Comparison of ENCODE assay signal across 17 cellular contexts in genomic region chr1:44012411-44012810, GRCh38. TPM values are rescaled to one million over a fixed set of nuclear protein-coding genes. Genes with fewer than 3 reads are reported as not detected.
DNase-seq lines count a peak whose midpoint lies in the region; ATAC-seq and TF ChIP-seq lines count a peak whose summit lies in the region.
"Had no signal": no experiment of that assay in that cellular context is flagged by ENCODE, and none has a peak within 500 bp of the region (broad histone marks: within the 10 kb centered on the region; RNA-seq: fewer than 3 reads in every experiment).

No MANE protein-coding gene starts in this region.

- H3K4me1 ChIP-seq in transverse colon (peaks cover 7 to 46% (median 29%) of the 10 kb centered on the region in 4 donors), osteoblast (ENCODE audit: insufficient read depth, low read length) (peaks cover 27% of the 10 kb centered on the region)

- POLR2A ChIA-PET in activated naive CD8-positive, alpha-beta T cell treated with anti-CD3 and anti-CD28 coated beads, Interleukin-2, amount 10 ng/mL, durations not matched to agents 7 days and 5 days (lab: Charles Lee), result interaction anchor here (0.9 kb wide), 1 partner anchor 24 kb away, joined by 3 read pairs; no protein-coding TSS in a partner anchor

- H3K4me3 ChIP-seq in transverse colon (no peak overlapping the region), osteoblast (ENCODE audit: insufficient read depth, low read length) (no peak overlapping the region)
- H3K4me3 ChIP-seq: smooth muscle cell, testis had no signal

- no peak overlapping the region for H3K27ac ChIP-seq in transverse colon
- H3K27ac ChIP-seq in osteoblast (ENCODE audit: low read depth, low read length), result no peak overlapping the region
- H3K27ac ChIP-seq: neutrophil, testis had no signal

- no peak for TF ChIP-seq POLR2A in transverse colon (IDR thresholded peaks at IDR 0.05)

- H3K9me3 Mint-ChIP-seq in activated naive CD8-positive, alpha-beta T cell treated with anti-CD3 and anti-CD28 coated beads, Interleukin-2, amount 10 ng/mL, durations not matched to agents 7 days and 5 days, result no peaks in the 10 kb centered on the region
- no peaks in the 10 kb centered on the region for H3K9me3 Mint-ChIP-seq in activated naive CD8-positive, alpha-beta T cell treated with anti-CD3 and anti-CD28 coated beads for 36 hours
- H3K9me3 Mint-ChIP-seq in brain, result no peaks in the 10 kb centered on the region
- H3K9me3 Mint-ChIP-seq: activated CD4-positive, alpha-beta T cell treated with anti-CD3 and anti-CD28 coated beads, Interleukin-2, amount 10 ng/mL, durations not matched to agents 7 days and 5 days; CD14-positive monocyte; stimulated activated memory B cell treated with anti-CD40 and anti-IgM and Interleukin-4, amounts not matched to agents 10 μg/mL and 1 μg/mL and 100 μg/mL, for 72 hours had no signal

- TF ChIP-seq EP300 in transverse colon (IDR thresholded peaks at IDR 0.05; ENCODE audit: low read depth), result no peak

- H2AFZ ChIP-seq in osteoblast (ENCODE audit: low read length), result no peak overlapping the region

- no peak overlapping the region for H3K4me3 Mint-ChIP-seq in activated naive CD8-positive, alpha-beta T cell treated with anti-CD3 and anti-CD28 coated beads, Interleukin-2, amount 10 ng/mL, durations not matched to agents 7 days and 5 days
- H3K4me3 Mint-ChIP-seq in activated naive CD8-positive, alpha-beta T cell treated with anti-CD3 and anti-CD28 coated beads for 36 hours, result no peak overlapping the region
- H3K4me3 Mint-ChIP-seq in brain, result peak overlapping the region in 1 of 5 experiments; percentile 60
- H3K4me3 Mint-ChIP-seq: activated CD4-positive, alpha-beta T cell treated with anti-CD3 and anti-CD28 coated beads, Interleukin-2, amount 10 ng/mL, durations not matched to agents 7 days and 5 days; CD14-positive monocyte; stimulated activated memory B cell treated with anti-CD40 and anti-IgM and Interleukin-4, amounts not matched to agents 10 μg/mL and 1 μg/mL and 100 μg/mL, for 72 hours had no signal

- peaks cover 3% of the 10 kb centered on the region for H3K27me3 Mint-ChIP-seq in activated naive CD8-positive, alpha-beta T cell treated with anti-CD3 and anti-CD28 coated beads, Interleukin-2, amount 10 ng/mL, durations not matched to agents 7 days and 5 days
- H3K27me3 Mint-ChIP-seq in activated naive CD8-positive, alpha-beta T cell treated with anti-CD3 and anti-CD28 coated beads for 36 hours, result no peaks in the 10 kb centered on the region
- H3K27me3 Mint-ChIP-seq in brain, result peaks cover 8% of the 10 kb centered on the region
- H3K27me3 Mint-ChIP-seq: activated CD4-positive, alpha-beta T cell treated with anti-CD3 and anti-CD28 coated beads, Interleukin-2, amount 10 ng/mL, durations not matched to agents 7 days and 5 days had no signal

- H3K36me3 ChIP-seq in transverse colon, result no peaks in the 10 kb centered on the region
- H3K36me3 ChIP-seq in osteoblast (ENCODE audit: insufficient read depth, low read length), result no peaks in the 10 kb centered on the region
- H3K36me3 ChIP-seq: neutrophil had no signal

- 43% methylated on average over 1 of the region's 1 CpG; no CpG with 5 or more reads in 1 of the 2 donors for WGBS in transverse colon (ENCODE audit: low coverage in 1 of 2), 2 donors

- in situ Hi-C loops in transverse colon (cut with MboI; ENCODE audit: low pct_ligation_motif_present in 1 of 4, low pct_unique_long_range_greater_than_20kb in 1 of 4, low sequenced_read_pairs in 3 of 4), result no loop called here

- intact Hi-C loops in transverse colon (cut with DNase I; ENCODE audit: low total_unique reads), result no loop called here

- H3K4me2 ChIP-seq in osteoblast (ENCODE audit: insufficient read depth, low read length), result no peak overlapping the region
- H3K4me2 ChIP-seq: smooth muscle cell had no signal

- H3K36me3 Mint-ChIP-seq in activated naive CD8-positive, alpha-beta T cell treated with anti-CD3 and anti-CD28 coated beads, Interleukin-2, amount 10 ng/mL, durations not matched to agents 7 days and 5 days, result no peaks in the 10 kb centered on the region
- peaks cover 3% of the 10 kb centered on the region for H3K36me3 Mint-ChIP-seq in activated naive CD8-positive, alpha-beta T cell treated with anti-CD3 and anti-CD28 coated beads for 36 hours
- H3K36me3 Mint-ChIP-seq in brain, result peaks cover 14% of the 10 kb centered on the region
- H3K36me3 Mint-ChIP-seq: CD14-positive monocyte; stimulated activated memory B cell treated with anti-CD40 and anti-IgM and Interleukin-4, amounts not matched to agents 10 μg/mL and 1 μg/mL and 100 μg/mL, for 72 hours had no signal

- TF ChIP-seq CTCF in brain (conservative IDR thresholded peaks at IDR 0.05) (no peak), transverse colon (IDR thresholded peaks at IDR 0.05) (no peak), osteoblast (IDR thresholded peaks at IDR 0.05; ENCODE audit: extremely low read depth, low read depth, low read length) (no peak)

- ATAC-seq in activated naive CD8-positive, alpha-beta T cell treated with anti-CD3 and anti-CD28 coated beads, Interleukin-2, amount 10 ng/mL, durations not matched to agents 7 days and 5 days (ENCODE audit: low read depth), result no peak
- ATAC-seq: stimulated activated memory B cell treated with anti-CD40 and anti-IgM and Interleukin-4, amounts not matched to agents 10 μg/mL and 1 μg/mL and 100 μg/mL, for 72 hours had no signal

- no peaks in the 10 kb centered on the region for H4K20me1 ChIP-seq in osteoblast (ENCODE audit: insufficient read depth, low read length)

- no peak for DNase-seq in activated naive CD8-positive, alpha-beta T cell treated with anti-CD3 and anti-CD28 coated beads, Interleukin-2, amount 10 ng/mL, durations not matched to agents 7 days and 5 days
- no peak for DNase-seq in activated naive CD8-positive, alpha-beta T cell treated with anti-CD3 and anti-CD28 coated beads for 36 hours
- peak; percentile 9 for DNase-seq in NCI-H446 treated with DMSO at 0.1 percent for 48 hours (lab: John Stamatoyannopoulos, UW)
- DNase-seq in transverse colon, result peak; percentile 46
- no peak for DNase-seq in osteoblast (ENCODE audit: insufficient read length, low spot score, missing footprints)
- DNase-seq in globus pallidus (ENCODE audit: low spot score), result no peak
- DNase-seq in DMS 273 (lab: John Stamatoyannopoulos, UW; ENCODE audit: unreplicated experiment), result no peak
- DNase-seq: activated CD4-positive, alpha-beta T cell treated with anti-CD3 and anti-CD28 coated beads, Interleukin-2, amount 10 ng/mL, durations not matched to agents 7 days and 5 days; GF-D8; mammary epithelial cell; NCI-H82; testis had no signal

- H3K27me3 ChIP-seq in transverse colon, result no peaks in the 10 kb centered on the region
- H3K27me3 ChIP-seq in osteoblast (ENCODE audit: insufficient read depth, low read length), result no peaks in the 10 kb centered on the region
- H3K27me3 ChIP-seq: testis had no signal

- H3K9me3 ChIP-seq in transverse colon (no peaks in the 10 kb centered on the region), osteoblast (ENCODE audit: low read depth, low read length) (no peaks in the 10 kb centered on the region)
- H3K9me3 ChIP-seq: neutrophil, testis had no signal

- H3K79me2 ChIP-seq in osteoblast (ENCODE audit: insufficient read depth, low read length), result no peaks in the 10 kb centered on the region

- peaks cover 10% of the 10 kb centered on the region for H3K4me1 Mint-ChIP-seq in activated naive CD8-positive, alpha-beta T cell treated with anti-CD3 and anti-CD28 coated beads, Interleukin-2, amount 10 ng/mL, durations not matched to agents 7 days and 5 days
- H3K4me1 Mint-ChIP-seq in activated naive CD8-positive, alpha-beta T cell treated with anti-CD3 and anti-CD28 coated beads for 36 hours, result peaks cover 15% of the 10 kb centered on the region
- H3K4me1 Mint-ChIP-seq in brain, result peaks cover 56% of the 10 kb centered on the region
- H3K4me1 Mint-ChIP-seq: stimulated activated memory B cell treated with anti-CD40 and anti-IgM and Interleukin-4, amounts not matched to agents 10 μg/mL and 1 μg/mL and 100 μg/mL, for 72 hours had no signal

- peak overlapping the region; percentile 37 for H3K27ac Mint-ChIP-seq in activated naive CD8-positive, alpha-beta T cell treated with anti-CD3 and anti-CD28 coated beads, Interleukin-2, amount 10 ng/mL, durations not matched to agents 7 days and 5 days
- no peak overlapping the region for H3K27ac Mint-ChIP-seq in activated naive CD8-positive, alpha-beta T cell treated with anti-CD3 and anti-CD28 coated beads for 36 hours
- peak overlapping the region in 4 of 5 experiments; percentile 57 to 86 (median 66) for H3K27ac Mint-ChIP-seq in brain
- H3K27ac Mint-ChIP-seq: activated CD4-positive, alpha-beta T cell treated with anti-CD3 and anti-CD28 coated beads, Interleukin-2, amount 10 ng/mL, durations not matched to agents 7 days and 5 days; CD14-positive monocyte; stimulated activated memory B cell treated with anti-CD40 and anti-IgM and Interleukin-4, amounts not matched to agents 10 μg/mL and 1 μg/mL and 100 μg/mL, for 72 hours had no signal

RNA-seq across cellular contexts. Expression of gene SLC6A9, which starts 18.9 kb away (rescaled TPM):
- 1 to 10 TPM; 1.9 to 3.0 TPM for total RNA-seq in activated naive CD8-positive, alpha-beta T cell treated with anti-CD3 and anti-CD28 coated beads, Interleukin-2, amount 10 ng/mL, durations not matched to agents 7 days and 5 days
- 10 to 100 TPM; 13.5 to 14.8 TPM for total RNA-seq in activated naive CD8-positive, alpha-beta T cell treated with anti-CD3 and anti-CD28 coated beads for 36 hours
- polyA plus RNA-seq in brain (ENCODE audit: insufficient read depth, low read depth, low replicate concordance), result 26.0 TPM
- total RNA-seq in transverse colon (10 to 100 TPM; 22.4 to 31.8 (median 29.5) TPM), osteoblast (18.5 and 19.4 TPM in 2 replicates)
- polyA plus RNA-seq: CD14-positive monocyte had no signal

RNA-seq across cellular contexts. Expression of gene CCDC24, which starts 21.0 kb away (rescaled TPM):
- 1 to 10 TPM; 1.3 to 3.2 TPM for total RNA-seq in activated naive CD8-positive, alpha-beta T cell treated with anti-CD3 and anti-CD28 coated beads, Interleukin-2, amount 10 ng/mL, durations not matched to agents 7 days and 5 days
- total RNA-seq in activated naive CD8-positive, alpha-beta T cell treated with anti-CD3 and anti-CD28 coated beads for 36 hours, result 1 to 10 TPM; 1.0 to 1.5 TPM
- polyA plus RNA-seq in brain (ENCODE audit: insufficient read depth, low read depth, low replicate concordance), result 18.4 TPM
- total RNA-seq in transverse colon, result 10 to 100 TPM; 13.8 to 22.0 (median 17.6) TPM
- 2.4 and 2.9 TPM in 2 replicates for total RNA-seq in osteoblast

RNA-seq across cellular contexts. Expression of gene B4GALT2, which starts 33.4 kb away (rescaled TPM):
- 10 to 100 TPM; 12.5 to 13.3 TPM for total RNA-seq in activated naive CD8-positive, alpha-beta T cell treated with anti-CD3 and anti-CD28 coated beads, Interleukin-2, amount 10 ng/mL, durations not matched to agents 7 days and 5 days
- total RNA-seq in activated naive CD8-positive, alpha-beta T cell treated with anti-CD3 and anti-CD28 coated beads for 36 hours, result 10 to 100 TPM; 38.5 to 41.6 TPM
- 91.9 TPM for polyA plus RNA-seq in brain (ENCODE audit: insufficient read depth, low read depth, low replicate concordance)
- total RNA-seq in transverse colon (10 to 100 TPM; 16.5 to 19.5 (median 18.6) TPM), osteoblast (95.5 and 99.5 TPM in 2 replicates)

RNA-seq across cellular contexts. Expression of gene ATP6V0B, which starts 37.7 kb away (rescaled TPM):
- total RNA-seq in activated naive CD8-positive, alpha-beta T cell treated with anti-CD3 and anti-CD28 coated beads, Interleukin-2, amount 10 ng/mL, durations not matched to agents 7 days and 5 days, result 10 to 100 TPM; 90.4 to 94.2 TPM
- total RNA-seq in activated naive CD8-positive, alpha-beta T cell treated with anti-CD3 and anti-CD28 coated beads for 36 hours, result 100 to 1,000 TPM; 116 to 122 TPM
- polyA plus RNA-seq in brain (ENCODE audit: insufficient read depth, low read depth, low replicate concordance), result 273 TPM
- total RNA-seq in transverse colon (100 to 1,000 TPM in 2 of 4 donors, 10 to 100 TPM in 2; 29.2 to 203 (median 97.9) TPM), osteoblast (81.9 and 89.4 TPM in 2 replicates)

RNA-seq across cellular contexts. Expression of gene DPH2, which starts 42.6 kb away (rescaled TPM):
- 10 to 100 TPM; 26.7 to 28.2 TPM for total RNA-seq in activated naive CD8-positive, alpha-beta T cell treated with anti-CD3 and anti-CD28 coated beads, Interleukin-2, amount 10 ng/mL, durations not matched to agents 7 days and 5 days
- total RNA-seq in activated naive CD8-positive, alpha-beta T cell treated with anti-CD3 and anti-CD28 coated beads for 36 hours, result 10 to 100 TPM; 65.2 to 66.7 TPM
- 27.6 TPM for polyA plus RNA-seq in brain (ENCODE audit: insufficient read depth, low read depth, low replicate concordance)
- total RNA-seq in transverse colon (10 to 100 TPM; 13.1 to 29.4 (median 17.1) TPM), osteoblast (10.3 and 15.6 TPM in 2 replicates)

Comparison
In these comparisons a context has a peak if more than half of its experiments do, and no peak if none do; other contexts are left out.
1. DNase-seq: peak in NCI-H446 treated with DMSO at 0.1 percent for 48 hours (single experiment) and transverse colon (single experiment); none in activated naive CD8-positive, alpha-beta T cell treated with anti-CD3 and anti-CD28 coated beads, Interleukin-2, amount 10 ng/mL, durations not matched to agents 7 days and 5 days (single experiment), activated naive CD8-positive, alpha-beta T cell treated with anti-CD3 and anti-CD28 coated beads for 36 hours (single experiment), osteoblast (single experiment), globus pallidus (single experiment) and DMS 273 (single experiment).